1 cellular context compared by ENCODE assay signal in genomic region chr2:190844700-190845410, GRCh38.
TF ChIP-seq lines count a peak whose summit lies in the region.

No MANE protein-coding gene starts in this region.

TF ChIP-seq in GM23338, 12 proteins besides CTCF, POLR2A, EP300 and RAD21 (continued from another document):
- no peak for TF ChIP-seq ZNF462 (CRISPR knock-in tag; IDR thresholded peaks at IDR 0.05)
